ENCODE assay signal across 8 cellular contexts in the genomic region with DNA sequence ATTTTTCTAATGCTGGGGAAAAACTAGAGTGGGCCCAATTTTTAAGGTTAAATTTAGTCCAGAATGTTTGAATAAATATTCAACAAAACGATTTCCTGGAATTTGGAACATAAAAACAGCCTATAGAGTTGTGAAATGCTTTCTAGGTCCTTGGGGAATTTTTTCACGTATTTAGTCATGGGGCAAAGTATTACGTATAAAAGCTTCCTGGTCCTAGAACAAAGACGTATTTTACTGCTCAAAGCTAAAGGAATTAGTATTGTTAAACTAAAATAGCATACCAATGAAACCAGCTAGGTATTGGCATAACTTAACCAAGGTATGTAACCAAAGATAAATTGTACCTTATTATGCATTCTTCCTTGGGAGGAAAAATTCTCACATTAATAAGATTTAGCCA. TPM values are rescaled to one million over a fixed set of nuclear protein-coding genes. Genes with fewer than 3 reads are reported as not detected.
A peak's percentile ranks its signal among the peaks of the same experiment; 100 is the strongest.
DNase-seq lines count a peak whose midpoint lies in the region; ATAC-seq and TF ChIP-seq lines count a peak whose summit lies in the region.

No MANE protein-coding gene starts in this region.

- CTCF ChIA-PET in activated CD4-positive, alpha-beta T cell treated with anti-CD3 and anti-CD28 coated beads for 36 hours (lab: Charles Lee), result interaction anchor here (0.6 to 1.4 kb wide), 6 partner anchors 9 to 154 kb away, joined by 3 to 5 read pairs (median 3); no protein-coding TSS in a partner anchor

- peaks cover 17% of the 10 kb centered on the region for H3K4me1 Mint-ChIP-seq in activated CD4-positive, alpha-beta T cell treated with anti-CD3 and anti-CD28 coated beads for 36 hours
- H3K4me1 Mint-ChIP-seq in activated T-helper 17 cell treated with anti-CD3 and anti-CD28 coated beads, Interleukin-2, amount 50 U/mL, for 72 hours, result no peaks in the 10 kb centered on the region

- peak overlapping the region; percentile 80 for H3K4me3 Mint-ChIP-seq in activated CD4-positive, alpha-beta T cell treated with anti-CD3 and anti-CD28 coated beads for 36 hours
- H3K4me3 Mint-ChIP-seq in activated T-helper 17 cell treated with anti-CD3 and anti-CD28 coated beads, Interleukin-2, amount 50 U/mL, for 72 hours, result peak overlapping the region; percentile 76

- H3K4me3 ChIP-seq in suprapubic skin, result peak overlapping the region; percentile 91

- no peak for DNase-seq in activated CD4-positive, alpha-beta T cell treated with anti-CD3 and anti-CD28 coated beads for 36 hours
- no peak for DNase-seq in activated CD4-positive, alpha-beta T cell treated with anti-CD3 and anti-CD28 coated beads, Interleukin-2, amount 50 U/mL, for 4 hours
- DNase-seq in iris pigment epithelial cell (ENCODE audit: low read depth), result peak; percentile 59
- no peak for DNase-seq in suprapubic skin (ENCODE audit: low spot score in 2 of 2)
- no peak for DNase-seq in amniotic stem cell (lab: John Stamatoyannopoulos, UW)
- DNase-seq in activated CD8-positive, alpha-beta memory T cell treated with anti-CD3 and anti-CD28 coated beads for 24 hours, result no peak
- DNase-seq in NCI-H345 (lab: John Stamatoyannopoulos, UW), result no peak

- H3K27me3 Mint-ChIP-seq in activated CD4-positive, alpha-beta T cell treated with anti-CD3 and anti-CD28 coated beads for 36 hours, result peaks cover 20% of the 10 kb centered on the region
- peaks cover 31% of the 10 kb centered on the region for H3K27me3 Mint-ChIP-seq in activated T-helper 17 cell treated with anti-CD3 and anti-CD28 coated beads, Interleukin-2, amount 50 U/mL, for 72 hours

- H3K27me3 ChIP-seq in suprapubic skin, result no peaks in the 10 kb centered on the region

- no peak overlapping the region for H3K27ac Mint-ChIP-seq in activated CD4-positive, alpha-beta T cell treated with anti-CD3 and anti-CD28 coated beads for 36 hours
- H3K27ac Mint-ChIP-seq in activated T-helper 17 cell treated with anti-CD3 and anti-CD28 coated beads, Interleukin-2, amount 50 U/mL, for 72 hours, result no peak overlapping the region

- no peaks in the 10 kb centered on the region for H3K9me3 Mint-ChIP-seq in activated CD4-positive, alpha-beta T cell treated with anti-CD3 and anti-CD28 coated beads for 36 hours (ENCODE audit: low read depth)
- H3K9me3 Mint-ChIP-seq in activated T-helper 17 cell treated with anti-CD3 and anti-CD28 coated beads, Interleukin-2, amount 50 U/mL, for 72 hours, result no peaks in the 10 kb centered on the region

- 32% methylated on average over 4 of the region's 4 CpGs for WGBS in suprapubic skin

- no peak for TF ChIP-seq CTCF in suprapubic skin (IDR thresholded peaks at IDR 0.05)

- no peaks in the 10 kb centered on the region for H3K36me3 ChIP-seq in suprapubic skin

- no peak for TF ChIP-seq POLR2A in suprapubic skin (IDR thresholded peaks at IDR 0.05)

- no peak for ATAC-seq in activated CD4-positive, alpha-beta T cell treated with anti-CD3 and anti-CD28 coated beads for 36 hours
- no peak for ATAC-seq in activated T-helper 17 cell treated with anti-CD3 and anti-CD28 coated beads, Interleukin-2, amount 50 U/mL, for 72 hours (replicated peaks)

- peaks cover 28% of the 10 kb centered on the region for H3K4me1 ChIP-seq in suprapubic skin

- H3K36me3 Mint-ChIP-seq in activated CD4-positive, alpha-beta T cell treated with anti-CD3 and anti-CD28 coated beads for 36 hours (ENCODE audit: low read depth), result no peaks in the 10 kb centered on the region
- H3K36me3 Mint-ChIP-seq in activated T-helper 17 cell treated with anti-CD3 and anti-CD28 coated beads, Interleukin-2, amount 50 U/mL, for 72 hours (ENCODE audit: low read depth), result no peaks in the 10 kb centered on the region

- no peaks in the 10 kb centered on the region for H3K9me3 ChIP-seq in suprapubic skin

- POLR2A ChIA-PET in activated CD4-positive, alpha-beta T cell treated with anti-CD3 and anti-CD28 coated beads for 36 hours (lab: Charles Lee), result no interaction called here

- intact Hi-C loops in activated CD4-positive, alpha-beta T cell treated with anti-CD3 and anti-CD28 coated beads for 36 hours (cut with DNase I, micrococcal nuclease), result loop anchor here (10.0 kb wide), 2 partner anchors 228 to 742 kb away; partner anchors contain the start of gene CWC22 (in 1 of the 2)

- H3K27ac ChIP-seq in suprapubic skin, result peak overlapping the region; percentile 96

- TF ChIP-seq EP300 in suprapubic skin (IDR thresholded peaks at IDR 0.05), result no peak

RNA-seq across cellular contexts. Expression of gene SESTD1, which starts 1.6 kb away (rescaled TPM):
- 1 to 10 TPM; 9.4 to 9.6 TPM for total RNA-seq in activated CD4-positive, alpha-beta T cell treated with anti-CD3 and anti-CD28 coated beads for 36 hours
- total RNA-seq in activated T-helper 17 cell treated with anti-CD3 and anti-CD28 coated beads, Interleukin-2, amount 50 U/mL, for 72 hours, result 1 to 10 TPM; 7.7 to 9.9 TPM
- total RNA-seq in suprapubic skin, result 10 to 100 TPM in 2 of 4 donors, 1 to 10 TPM in 2; 8.0 to 24.1 (median 10.5) TPM
